In the genomic region with DNA sequence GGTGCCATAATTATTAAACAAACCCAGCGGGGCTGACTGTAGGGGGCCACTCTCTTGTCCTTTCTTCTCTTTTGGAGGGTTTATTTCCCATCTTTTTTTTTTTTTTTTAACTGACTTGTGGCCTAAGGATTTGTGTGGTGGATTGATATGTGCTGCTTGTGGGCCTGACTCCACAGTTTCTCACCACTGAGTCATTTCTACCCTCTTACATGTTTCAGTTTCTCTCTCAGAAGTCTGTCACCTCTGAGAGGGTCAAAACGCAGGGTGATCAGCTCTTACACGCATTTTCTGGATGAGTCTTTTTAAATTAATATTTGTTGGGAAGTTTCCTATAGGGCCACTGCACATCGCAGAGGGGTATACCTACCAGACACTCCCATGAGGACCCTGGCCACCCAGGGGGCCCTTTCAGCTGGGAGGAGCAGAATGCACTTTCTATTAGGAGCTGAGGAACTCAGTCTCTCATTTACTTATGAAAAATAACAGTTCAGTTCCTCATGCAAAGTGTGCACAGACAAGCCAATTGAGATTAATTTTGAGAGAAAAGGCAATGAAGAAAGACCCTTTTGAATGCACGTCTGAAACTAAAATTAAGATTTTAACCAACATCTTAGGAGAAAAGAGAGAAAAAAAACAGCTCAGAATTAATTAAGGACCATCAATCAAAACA, we compare ENCODE assay signal across 1 cellular context.
TF ChIP-seq lines count a peak whose summit lies in the region.

No MANE protein-coding gene starts in this region.

TF ChIP-seq in GM12878, 131 proteins besides CTCF, POLR2A, EP300 and RAD21 (continued from another document):
- TF ChIP-seq, protein P1, sequence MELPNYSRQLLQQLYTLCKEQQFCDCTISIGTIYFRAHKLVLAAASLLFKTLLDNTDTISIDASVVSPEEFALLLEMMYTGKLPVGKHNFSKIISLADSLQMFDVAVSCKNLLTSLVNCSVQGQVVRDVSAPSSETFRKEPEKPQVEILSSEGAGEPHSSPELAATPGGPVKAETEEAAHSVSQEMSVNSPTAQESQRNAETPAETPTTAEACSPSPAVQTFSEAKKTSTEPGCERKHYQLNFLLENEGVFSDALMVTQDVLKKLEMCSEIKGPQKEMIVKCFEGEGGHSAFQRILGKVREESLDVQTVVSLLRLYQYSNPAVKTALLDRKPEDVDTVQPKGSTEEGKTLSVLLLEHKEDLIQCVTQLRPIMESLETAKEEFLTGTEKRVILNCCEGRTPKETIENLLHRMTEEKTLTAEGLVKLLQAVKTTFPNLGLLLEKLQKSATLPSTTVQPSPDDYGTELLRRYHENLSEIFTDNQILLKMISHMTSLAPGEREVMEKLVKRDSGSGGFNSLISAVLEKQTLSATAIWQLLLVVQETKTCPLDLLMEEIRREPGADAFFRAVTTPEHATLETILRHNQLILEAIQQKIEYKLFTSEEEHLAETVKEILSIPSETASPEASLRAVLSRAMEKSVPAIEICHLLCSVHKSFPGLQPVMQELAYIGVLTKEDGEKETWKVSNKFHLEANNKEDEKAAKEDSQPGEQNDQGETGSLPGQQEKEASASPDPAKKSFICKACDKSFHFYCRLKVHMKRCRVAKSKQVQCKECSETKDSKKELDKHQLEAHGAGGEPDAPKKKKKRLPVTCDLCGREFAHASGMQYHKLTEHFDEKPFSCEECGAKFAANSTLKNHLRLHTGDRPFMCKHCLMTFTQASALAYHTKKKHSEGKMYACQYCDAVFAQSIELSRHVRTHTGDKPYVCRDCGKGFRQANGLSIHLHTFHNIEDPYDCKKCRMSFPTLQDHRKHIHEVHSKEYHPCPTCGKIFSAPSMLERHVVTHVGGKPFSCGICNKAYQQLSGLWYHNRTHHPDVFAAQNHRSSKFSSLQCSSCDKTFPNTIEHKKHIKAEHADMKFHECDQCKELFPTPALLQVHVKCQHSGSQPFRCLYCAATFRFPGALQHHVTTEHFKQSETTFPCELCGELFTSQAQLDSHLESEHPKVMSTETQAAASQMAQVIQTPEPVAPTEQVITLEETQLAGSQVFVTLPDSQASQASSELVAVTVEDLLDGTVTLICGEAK (IDR thresholded peaks at IDR 0.05; ENCODE audit: borderline replicate concordance), result no peak
- TF ChIP-seq, protein P2, sequence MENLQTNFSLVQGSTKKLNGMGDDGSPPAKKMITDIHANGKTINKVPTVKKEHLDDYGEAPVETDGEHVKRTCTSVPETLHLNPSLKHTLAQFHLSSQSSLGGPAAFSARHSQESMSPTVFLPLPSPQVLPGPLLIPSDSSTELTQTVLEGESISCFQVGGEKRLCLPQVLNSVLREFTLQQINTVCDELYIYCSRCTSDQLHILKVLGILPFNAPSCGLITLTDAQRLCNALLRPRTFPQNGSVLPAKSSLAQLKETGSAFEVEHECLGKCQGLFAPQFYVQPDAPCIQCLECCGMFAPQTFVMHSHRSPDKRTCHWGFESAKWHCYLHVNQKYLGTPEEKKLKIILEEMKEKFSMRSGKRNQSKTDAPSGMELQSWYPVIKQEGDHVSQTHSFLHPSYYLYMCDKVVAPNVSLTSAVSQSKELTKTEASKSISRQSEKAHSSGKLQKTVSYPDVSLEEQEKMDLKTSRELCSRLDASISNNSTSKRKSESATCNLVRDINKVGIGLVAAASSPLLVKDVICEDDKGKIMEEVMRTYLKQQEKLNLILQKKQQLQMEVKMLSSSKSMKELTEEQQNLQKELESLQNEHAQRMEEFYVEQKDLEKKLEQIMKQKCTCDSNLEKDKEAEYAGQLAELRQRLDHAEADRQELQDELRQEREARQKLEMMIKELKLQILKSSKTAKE (IDR thresholded peaks at IDR 0.05; ENCODE audit: low read depth, poor library complexity, severe bottlenecking), result peak; percentile 49
- no peak for TF ChIP-seq SIX5 (IDR thresholded peaks at IDR 0.05; ENCODE audit: low read depth, low read length, severe bottlenecking)
- TF ChIP-seq CEBPB (IDR thresholded peaks at IDR 0.05; ENCODE audit: borderline replicate concordance in 1 of 2, low read depth in 2 of 2, low read length in 2 of 2), result no peak
- TF ChIP-seq RBBP5 (conservative IDR thresholded peaks at IDR 0.05), result no peak
- no peak for TF ChIP-seq ZNF207 (IDR thresholded peaks at IDR 0.05; ENCODE audit: borderline replicate concordance)
- TF ChIP-seq ZSCAN29 (IDR thresholded peaks at IDR 0.05), result no peak
- no peak for TF ChIP-seq SP1 (IDR thresholded peaks at IDR 0.05; ENCODE audit: low read depth, low read length)
- peak; percentile 44 to 57; a peak in 2 of 4 replicates for TF ChIP-seq IKZF2 (IDR thresholded peaks at IDR 0.05)
- peak; percentile 75 for TF ChIP-seq IRF4 (IDR thresholded peaks at IDR 0.05; ENCODE audit: low read depth, low read length)
- peak; percentile 64; the same call in 1 of the 2 replicates for TF ChIP-seq NR2F1 (conservative IDR thresholded peaks at IDR 0.05)
- TF ChIP-seq, protein P3, sequence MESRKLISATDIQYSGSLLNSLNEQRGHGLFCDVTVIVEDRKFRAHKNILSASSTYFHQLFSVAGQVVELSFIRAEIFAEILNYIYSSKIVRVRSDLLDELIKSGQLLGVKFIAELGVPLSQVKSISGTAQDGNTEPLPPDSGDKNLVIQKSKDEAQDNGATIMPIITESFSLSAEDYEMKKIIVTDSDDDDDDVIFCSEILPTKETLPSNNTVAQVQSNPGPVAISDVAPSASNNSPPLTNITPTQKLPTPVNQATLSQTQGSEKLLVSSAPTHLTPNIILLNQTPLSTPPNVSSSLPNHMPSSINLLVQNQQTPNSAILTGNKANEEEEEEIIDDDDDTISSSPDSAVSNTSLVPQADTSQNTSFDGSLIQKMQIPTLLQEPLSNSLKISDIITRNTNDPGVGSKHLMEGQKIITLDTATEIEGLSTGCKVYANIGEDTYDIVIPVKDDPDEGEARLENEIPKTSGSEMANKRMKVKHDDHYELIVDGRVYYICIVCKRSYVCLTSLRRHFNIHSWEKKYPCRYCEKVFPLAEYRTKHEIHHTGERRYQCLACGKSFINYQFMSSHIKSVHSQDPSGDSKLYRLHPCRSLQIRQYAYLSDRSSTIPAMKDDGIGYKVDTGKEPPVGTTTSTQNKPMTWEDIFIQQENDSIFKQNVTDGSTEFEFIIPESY (IDR thresholded peaks at IDR 0.05), result no peak
- peak; percentile 22; the same call in 1 of the 2 replicates for TF ChIP-seq CREM (IDR thresholded peaks at IDR 0.05; ENCODE audit: low read depth)
- peak; percentile 77 for TF ChIP-seq JUNB (IDR thresholded peaks at IDR 0.05)
- TF ChIP-seq HCFC1 (IDR thresholded peaks at IDR 0.05; ENCODE audit: low read length), result no peak
